Comparison of ENCODE assay signal across 10 cellular contexts in genomic region chr16:4391635-4392381, GRCh38. TPM values are rescaled to one million over a fixed set of nuclear protein-coding genes. Genes with fewer than 3 reads are reported as not detected.
DNase-seq lines count a peak whose midpoint lies in the region; ATAC-seq and TF ChIP-seq lines count a peak whose summit lies in the region.
"Had no signal": no experiment of that assay in that cellular context is flagged by ENCODE, and none has a peak within 500 bp of the region (broad histone marks: within the 10 kb centered on the region; RNA-seq: fewer than 3 reads in every experiment).

No MANE protein-coding gene starts in this region.

- H3F3A ChIP-seq in GM23248 (ENCODE audit: insufficient read depth) = peaks cover 22% of the 10 kb centered on the region

- H3K9me3 Mint-ChIP-seq in MCF 10A (ENCODE audit: unreplicated experiment) = no peaks in the 10 kb centered on the region
- no peaks in the 10 kb centered on the region for H3K9me3 Mint-ChIP-seq in naive thymus-derived CD4-positive, alpha-beta T cell

- POLR2A ChIA-PET in A673 (lab: Charles Lee; ENCODE audit: low non-redundant PET) (interaction anchor here (0.6 kb wide), 1 partner anchor 15 kb away, joined by 3 read pairs; no protein-coding TSS in a partner anchor), MCF 10A (lab: Yijun Ruan, JAX) (interaction anchor here (0.7 to 1.5 kb wide), 2 partner anchors 10 to 11 kb away, joined by 3 to 9 read pairs; no protein-coding TSS in a partner anchor)
- POLR2A ChIA-PET in naive thymus-derived CD4-positive, alpha-beta T cell (lab: Charles Lee) = no interaction called here

- H4K20me1 ChIP-seq in GM23248 (ENCODE audit: insufficient read depth) = no peaks in the 10 kb centered on the region

- H3K27me3 ChIP-seq in A673 (replicated peaks; ENCODE audit: insufficient read depth, low read depth, low read length, poor library complexity) = no peaks in the 10 kb centered on the region
- H3K27me3 ChIP-seq in GM23248 (replicated peaks; ENCODE audit: insufficient read depth) = no peaks in the 10 kb centered on the region
- no peaks in the 10 kb centered on the region for H3K27me3 ChIP-seq in naive thymus-derived CD4-positive, alpha-beta T cell (ENCODE audit: control insufficient read depth in 2 of 2, insufficient read depth in 2 of 2, low read length in 2 of 2)

- CTCF ChIA-PET in A673 (lab: Charles Lee) (interaction anchor here (1.4 to 3.1 kb wide), 2 partner anchors 11 to 33 kb away, joined by 5 to 17 read pairs; no protein-coding TSS in a partner anchor), MCF 10A (lab: Yijun Ruan, JAX) (interaction anchor here (0.6 to 10.0 kb wide), 4 partner anchors 11 to 232 kb away, joined by 3 to 129 read pairs (median 7); no protein-coding TSS in a partner anchor)
- CTCF ChIA-PET in naive thymus-derived CD4-positive, alpha-beta T cell (lab: Charles Lee) = interaction anchor here (0.6 kb wide), 1 partner anchor 147 kb away, joined by 3 read pairs; the partner anchor contains the start of gene CDIP1

- ATAC-seq in naive thymus-derived CD4-positive, alpha-beta T cell = peak; percentile 7
- no peak for ATAC-seq in GM18861 (IDR thresholded peaks at IDR 0.05; ENCODE audit: unreplicated experiment)

- no peak overlapping the region for H3K4me3 Mint-ChIP-seq in MCF 10A (ENCODE audit: unreplicated experiment)
- peak overlapping the region in 1 of 10 donors; percentile 26 for H3K4me3 Mint-ChIP-seq in naive thymus-derived CD4-positive, alpha-beta T cell
- H3K4me3 Mint-ChIP-seq: CD4-positive, CD25-positive, alpha-beta regulatory T cell had no signal

- H3K27ac ChIP-seq in A673 (ENCODE audit: low read depth, low read length, poor library complexity, severe bottlenecking) (peak overlapping the region; percentile 82), GM23248 (peak overlapping the region; percentile 79; the same call in 1 of the 2 replicates)
- H3K27ac ChIP-seq in naive thymus-derived CD4-positive, alpha-beta T cell (ENCODE audit: low read depth, low read length) = no peak overlapping the region

- peak overlapping the region; percentile 54 for H3K27ac Mint-ChIP-seq in MCF 10A (ENCODE audit: low read depth, unreplicated experiment)
- H3K27ac Mint-ChIP-seq in naive thymus-derived CD4-positive, alpha-beta T cell = peak overlapping the region in 2 of 9 donors; percentile 14 to 15
- H3K27ac Mint-ChIP-seq: CD4-positive, CD25-positive, alpha-beta regulatory T cell had no signal

- WGBS in GM23248 (ENCODE audit: low coverage in 1 of 2, low lambda C conversion rate in 2 of 2, missing lambda C conversion rate in 2 of 2), 2 experiments = 80 to 81% methylated on average over 20 to 21 of the region's 21 CpGs

- no peaks in the 10 kb centered on the region for H3K9me2 ChIP-seq in GM23248 (ENCODE audit: insufficient read depth)

- no TSS peak for BruUV-seq in A673 (replicated peaks; lab: Mats Ljungman, UMichigan)
- BruUV-seq in MCF 10A (replicated peaks; lab: Mats Ljungman, UMichigan) = no TSS peak

- peaks cover 33% of the 10 kb centered on the region for H3K4me1 ChIP-seq in A673 (ENCODE audit: insufficient read depth, low read length, poor library complexity, severe bottlenecking)
- peaks cover 38% of the 10 kb centered on the region for H3K4me1 ChIP-seq in GM23248 (ENCODE audit: insufficient read depth)
- H3K4me1 ChIP-seq in naive thymus-derived CD4-positive, alpha-beta T cell (ENCODE audit: control insufficient read depth in 2 of 2, insufficient read depth in 2 of 2, low read length in 2 of 2) = no peaks in the 10 kb centered on the region

- peak overlapping the region; percentile 72 for H3K4me2 ChIP-seq in GM23248 (ENCODE audit: unreplicated experiment)

- H3K4me3 ChIP-seq in A673 (ENCODE audit: low read depth, low read length, poor library complexity, severe bottlenecking) (no peak overlapping the region), GM23248 (no peak overlapping the region)
- no peak overlapping the region for H3K4me3 ChIP-seq in naive thymus-derived CD4-positive, alpha-beta T cell (ENCODE audit: low read length)

- H3K4me1 Mint-ChIP-seq in MCF 10A (ENCODE audit: insufficient read depth, unreplicated experiment) = peaks cover 14% of the 10 kb centered on the region
- H3K4me1 Mint-ChIP-seq in naive thymus-derived CD4-positive, alpha-beta T cell = peaks cover 0 to 15% (median 4%) of the 10 kb centered on the region in 7 donors

- H3K36me3 ChIP-seq in A673 (ENCODE audit: insufficient read depth, low read length, poor library complexity, severe bottlenecking) (no peaks in the 10 kb centered on the region), GM23248 (ENCODE audit: low read depth) (peaks cover 3% of the 10 kb centered on the region; the same call in 1 of the 2 replicates)
- peaks cover 13 to 95% (median 25%) of the 10 kb centered on the region in 3 experiments for H3K36me3 ChIP-seq in naive thymus-derived CD4-positive, alpha-beta T cell (ENCODE audit: control insufficient read depth in 2 of 3, insufficient read depth in 3 of 3, low read length in 3 of 3)

- no peaks in the 10 kb centered on the region for H3K9me3 ChIP-seq in A673 (ENCODE audit: low read depth, low read length, poor library complexity, severe bottlenecking)
- H3K9me3 ChIP-seq in GM23248 (ENCODE audit: low read depth) = no peaks in the 10 kb centered on the region
- H3K9me3 ChIP-seq in naive thymus-derived CD4-positive, alpha-beta T cell (ENCODE audit: control insufficient read depth in 2 of 3, low read length in 3 of 3) = no peaks in the 10 kb centered on the region

- in situ Hi-C loops in GM23248 (cut with MboI) = no loop called here

- no peak overlapping the region for H2AFZ ChIP-seq in GM23248

- peaks cover 6% of the 10 kb centered on the region for H3K36me3 Mint-ChIP-seq in MCF 10A (ENCODE audit: insufficient read depth, unreplicated experiment)
- H3K36me3 Mint-ChIP-seq in naive thymus-derived CD4-positive, alpha-beta T cell = peaks cover 4 to 15% (median 5%) of the 10 kb centered on the region in 5 donors

- H3K9ac ChIP-seq in GM23248 = peak overlapping the region; percentile 65

- no peak for TF ChIP-seq CTCF in A673 (conservative IDR thresholded peaks at IDR 0.05; ENCODE audit: low read depth, low read length)
- TF ChIP-seq CTCF in MCF 10A (IDR thresholded peaks at IDR 0.05; ENCODE audit: unreplicated experiment) = no peak

- intact Hi-C loops in A673 (cut with micrococcal nuclease; ENCODE audit: unreplicated experiment) = no loop called here
- intact Hi-C loops in MCF 10A (cut with micrococcal nuclease) = no loop called here
- intact Hi-C loops in naive thymus-derived CD4-positive, alpha-beta T cell (cut with micrococcal nuclease) = no loop called here

- peak; percentile 76 for DNase-seq in A673 (ENCODE audit: low spot score)
- DNase-seq in GM23248 = peak; percentile 25
- no peak for DNase-seq in MCF 10A (ENCODE audit: unreplicated experiment)
- DNase-seq in naive thymus-derived CD4-positive, alpha-beta T cell = peak in 1 of 9 donors; percentile 28
- DNase-seq in activated effector memory CD4-positive, alpha-beta T cell treated with Interleukin-2 at 50 U/mL for 16 hours = no peak
- no peak for DNase-seq in D341Med (ENCODE audit: low spot score)
- DNase-seq in NCI-H524 (lab: John Stamatoyannopoulos, UW) = no peak
- DNase-seq: T1000 had no signal

- no peaks in the 10 kb centered on the region for H3K27me3 Mint-ChIP-seq in MCF 10A (ENCODE audit: insufficient read depth, unreplicated experiment)
- no peaks in the 10 kb centered on the region for H3K27me3 Mint-ChIP-seq in naive thymus-derived CD4-positive, alpha-beta T cell
- H3K27me3 Mint-ChIP-seq: CD4-positive, CD25-positive, alpha-beta regulatory T cell had no signal

- no peaks in the 10 kb centered on the region for H3K79me2 ChIP-seq in GM23248 (ENCODE audit: insufficient read depth)

RNA-seq across cellular contexts. Expression of gene VASN, which starts 20.2 kb away (rescaled TPM):
- total RNA-seq in A673 (2021) (5.4 and 6.6 TPM in 2 replicates), MCF 10A (2022) (4.0 and 7.1 TPM in 2 replicates)
- total RNA-seq in GM23248 (2014; rRNA removed; shearing (Covaris generic)) = 223 and 234 TPM in 2 replicates
- polyA plus RNA-seq in GM23248 (2016; fragmentation: Nextera tagmentation; extraction: Ambion mirVana) = 160 and 169 TPM in 2 replicates
- 1 to 10 TPM in 1 of 5 experiments, under 1 TPM in 3, not detected in 1; 0.24 to 1.3 (median 0.45) TPM for total RNA-seq in naive thymus-derived CD4-positive, alpha-beta T cell
- polyA plus RNA-seq in naive thymus-derived CD4-positive, alpha-beta T cell = under 1 TPM; 0.13 to 0.18 TPM

RNA-seq across cellular contexts. Expression of gene CORO7, which starts 24.6 kb away (rescaled TPM):
- total RNA-seq in A673 (2021) (24.4 and 31.2 TPM in 2 replicates), MCF 10A (2022) (20.3 and 24.9 TPM in 2 replicates)
- total RNA-seq in GM23248 (2014; rRNA removed; shearing (Covaris generic)) = 13.2 and 27.7 TPM in 2 replicates
- 5.9 and 7.3 TPM in 2 replicates for polyA plus RNA-seq in GM23248 (2016; fragmentation: Nextera tagmentation; extraction: Ambion mirVana)
- total RNA-seq in naive thymus-derived CD4-positive, alpha-beta T cell = 100 to 1,000 TPM; 114 to 572 (median 165) TPM
- 10 to 100 TPM; 29.6 to 62.5 TPM for polyA plus RNA-seq in naive thymus-derived CD4-positive, alpha-beta T cell

RNA-seq across cellular contexts. Expression of gene DNAJA3, which starts 33.9 kb away (rescaled TPM):
- 101 and 105 TPM in 2 replicates for total RNA-seq in A673 (2021)
- 43.9 and 47.2 TPM in 2 replicates for total RNA-seq in GM23248 (2014; rRNA removed; shearing (Covaris generic))
- 50.9 and 51.0 TPM in 2 replicates for polyA plus RNA-seq in GM23248 (2016; fragmentation: Nextera tagmentation; extraction: Ambion mirVana)
- total RNA-seq in MCF 10A (2022) = 98.1 and 101 TPM in 2 replicates
- 10 to 100 TPM; 33.6 to 79.8 (median 70.5) TPM for total RNA-seq in naive thymus-derived CD4-positive, alpha-beta T cell
- 10 to 100 TPM; 42.4 to 73.0 TPM for polyA plus RNA-seq in naive thymus-derived CD4-positive, alpha-beta T cell

RNA-seq across cellular contexts. Expression of gene PAM16, which starts 40.7 kb away (rescaled TPM):
- total RNA-seq in A673 (2021) (89.7 and 90.3 TPM in 2 replicates), MCF 10A (2022) (71.8 and 117 TPM in 2 replicates)
- 20.4 and 33.0 TPM in 2 replicates for total RNA-seq in GM23248 (2014; rRNA removed; shearing (Covaris generic))
- 74.5 and 78.9 TPM in 2 replicates for polyA plus RNA-seq in GM23248 (2016; fragmentation: Nextera tagmentation; extraction: Ambion mirVana)
- total RNA-seq in naive thymus-derived CD4-positive, alpha-beta T cell = 10 to 100 TPM; 34.1 to 46.2 (median 45.0) TPM
- polyA plus RNA-seq in naive thymus-derived CD4-positive, alpha-beta T cell = 10 to 100 TPM; 34.6 to 45.8 TPM

Comparison
In these comparisons a context has a peak if more than half of its experiments do, and no peak if none do; other contexts are left out.
1. DNase-seq: peak in A673 (single experiment) and GM23248 (single experiment); none in MCF 10A (single experiment), activated effector memory CD4-positive, alpha-beta T cell treated with Interleukin-2 at 50 U/mL for 16 hours (single experiment), D341Med (single experiment) and NCI-H524 (0 of 2).
2. RNA of gene VASN, which starts 20.2 kb away (total RNA-seq): 223 to 234 TPM in GM23248; 5.4 to 6.6 TPM in A673, 4.0 to 7.1 TPM in MCF 10A and 0.24 to 1.3 TPM in naive thymus-derived CD4-positive, alpha-beta T cell; every median in the first group is over 10 times any median in the second.